19 cellular contexts compared by ENCODE assay signal in genomic region chr1:145757420-145757819, GRCh38. TPM values are rescaled to one million over a fixed set of nuclear protein-coding genes. Genes with fewer than 3 reads are reported as not detected.
"Had no signal": no experiment of that assay in that cellular context is flagged by ENCODE, and none has a peak within 500 bp of the region (broad histone marks: within the 10 kb centered on the region; RNA-seq: fewer than 3 reads in every experiment).

No MANE protein-coding gene starts in this region.

- DNase-seq: activated CD4-positive, alpha-beta T cell treated with anti-CD3 and anti-CD28 coated beads, Interleukin-2, amount 50 U/mL, for 4 hours; activated effector memory CD4-positive, alpha-beta T cell treated with anti-CD3 and anti-CD28 coated beads, Interleukin-2, amount 50 U/mL, for 16 hours; activated T-cell treated with anti-CD3 and anti-CD28 coated beads, Interleukin-2, amount 50 U/mL, for 1 hour; amygdala; brain microvascular endothelial cell; endodermal cell; left colon; lower lobe of right lung; pancreas; stimulated activated CD4-positive, alpha-beta T cell treated with anti-CD3 and anti-CD28 coated beads, Interleukin-12 subunit alpha, Interleukin-12 subunit beta, amount 100 ng/mL, for 4 hours; stimulated activated CD4-positive, alpha-beta T cell treated with anti-CD3 and anti-CD28 coated beads, Interleukin-2, amount 100 ng/mL, for 24 hours; T-helper 1 cell; T1000 had no signal

- H3K9me3 Mint-ChIP-seq: activated naive CD4-positive, alpha-beta T cell treated with anti-CD3 and anti-CD28 coated beads, Interleukin-2, amount 50 U/mL, for 24 hours had no signal

- H3K4me1 Mint-ChIP-seq: activated naive CD4-positive, alpha-beta T cell treated with anti-CD3 and anti-CD28 coated beads, Interleukin-2, amount 50 U/mL, for 24 hours; endodermal cell had no signal

- H3K27ac Mint-ChIP-seq: activated naive CD4-positive, alpha-beta T cell treated with anti-CD3 and anti-CD28 coated beads, Interleukin-2, amount 50 U/mL, for 24 hours; endodermal cell had no signal

- H3K4me3 Mint-ChIP-seq: activated naive CD4-positive, alpha-beta T cell treated with anti-CD3 and anti-CD28 coated beads, Interleukin-2, amount 50 U/mL, for 24 hours; endodermal cell had no signal

- H3K4me3 ChIP-seq: gastroesophageal sphincter, heart right ventricle, lower lobe of right lung, pancreas had no signal

- H3K27me3 Mint-ChIP-seq: activated naive CD4-positive, alpha-beta T cell treated with anti-CD3 and anti-CD28 coated beads, Interleukin-2, amount 50 U/mL, for 24 hours had no signal

- ATAC-seq: activated CD4-positive, CD25-positive, alpha-beta regulatory T cell treated with anti-CD3 and anti-CD28 coated beads, Interleukin-2, amount 50 U/mL, for 24 hours; gastroesophageal sphincter; lower lobe of right lung; pancreas had no signal

RNA-seq across cellular contexts. Expression of gene CD160, which starts 38.1 kb away (rescaled TPM):
- total RNA-seq: dermis microvascular lymphatic vessel endothelial cell, endodermal cell, epithelial cell of proximal tubule had no signal

RNA-seq across cellular contexts. Expression of gene PDZK1, which starts 50.3 kb away (rescaled TPM):
- total RNA-seq: dermis microvascular lymphatic vessel endothelial cell, lower lobe of right lung had no signal
